12 cellular contexts compared by ENCODE assay signal in genomic region chr6:37125779-37126553, GRCh38. TPM values are rescaled to one million over a fixed set of nuclear protein-coding genes. Genes with fewer than 3 reads are reported as not detected.
DNase-seq lines count a peak whose midpoint lies in the region; ATAC-seq and TF ChIP-seq lines count a peak whose summit lies in the region.
"Had no signal": no experiment of that assay in that cellular context is flagged by ENCODE, and none has a peak within 500 bp of the region (broad histone marks: within the 10 kb centered on the region; RNA-seq: fewer than 3 reads in every experiment).

No MANE protein-coding gene starts in this region.

- DNase-seq in SK-N-SH, result no peak
- peak; percentile 77 for DNase-seq in astrocyte of the hippocampus (ENCODE audit: low read depth, low spot score)
- peak; percentile 96 for DNase-seq in islet precursor cell
- DNase-seq in smooth muscle cell (lab: John Stamatoyannopoulos, UW; ENCODE audit: unreplicated experiment), result no peak
- DNase-seq in activated CD8-positive, alpha-beta T cell treated with anti-CD3 and anti-CD28 coated beads for 36 hours, result no peak
- no peak for DNase-seq in naive thymus-derived CD4-positive, alpha-beta T cell
- no peak for DNase-seq in effector CD4-positive, alpha-beta T cell
- DNase-seq: DMS79, GM23248, NCI-H2171 had no signal

- no peak for TF ChIP-seq EP300 in SK-N-SH (IDR thresholded peaks at IDR 0.05; ENCODE audit: borderline replicate concordance in 1 of 2, low read depth in 1 of 2, low read length in 1 of 2)

- H3K9me3 Mint-ChIP-seq in activated CD8-positive, alpha-beta T cell treated with anti-CD3 and anti-CD28 coated beads for 36 hours, result no peaks in the 10 kb centered on the region
- peaks cover 0 to 1% (median 0%) of the 10 kb centered on the region in 11 donors for H3K9me3 Mint-ChIP-seq in naive thymus-derived CD4-positive, alpha-beta T cell

- H3K79me2 ChIP-seq in SK-N-SH (ENCODE audit: insufficient read depth), result no peaks in the 10 kb centered on the region
- H3K79me2 ChIP-seq in smooth muscle cell (ENCODE audit: low read depth), result no peaks in the 10 kb centered on the region

- no peaks in the 10 kb centered on the region for H3K27me3 Mint-ChIP-seq in activated CD8-positive, alpha-beta T cell treated with anti-CD3 and anti-CD28 coated beads for 36 hours
- peaks cover 4 to 14% (median 5%) of the 10 kb centered on the region in 5 donors for H3K27me3 Mint-ChIP-seq in naive thymus-derived CD4-positive, alpha-beta T cell
- H3K27me3 Mint-ChIP-seq: activated naive CD8-positive, alpha-beta T cell had no signal

- intact Hi-C loops in activated CD8-positive, alpha-beta T cell treated with anti-CD3 and anti-CD28 coated beads for 36 hours (cut with micrococcal nuclease), result no loop called here
- intact Hi-C loops in naive thymus-derived CD4-positive, alpha-beta T cell (cut with micrococcal nuclease), result no loop called here

- ATAC-seq in SK-N-SH treated with all-trans-retinoic acid at 6 μM for 48 hours, result no peak
- no peak for ATAC-seq in activated CD8-positive, alpha-beta T cell treated with anti-CD3 and anti-CD28 coated beads for 36 hours
- ATAC-seq in naive thymus-derived CD4-positive, alpha-beta T cell, result no peak

- H3K27me3 ChIP-seq in SK-N-SH (ENCODE audit: insufficient read depth), result no peaks in the 10 kb centered on the region
- no peaks in the 10 kb centered on the region for H3K27me3 ChIP-seq in smooth muscle cell (ENCODE audit: low read depth)
- H3K27me3 ChIP-seq in naive thymus-derived CD4-positive, alpha-beta T cell (ENCODE audit: control insufficient read depth in 2 of 2, insufficient read depth in 2 of 2, low read length in 2 of 2), result no peaks in the 10 kb centered on the region

- no peak overlapping the region for H3K4me2 ChIP-seq in SK-N-SH
- H3K4me2 ChIP-seq in smooth muscle cell, result peak overlapping the region; percentile 80

- no peak overlapping the region for H3K4me3 Mint-ChIP-seq in activated CD8-positive, alpha-beta T cell treated with anti-CD3 and anti-CD28 coated beads for 36 hours
- H3K4me3 Mint-ChIP-seq in naive thymus-derived CD4-positive, alpha-beta T cell, result no peak overlapping the region
- H3K4me3 Mint-ChIP-seq: activated naive CD8-positive, alpha-beta T cell had no signal

- no peaks in the 10 kb centered on the region for H3K36me3 Mint-ChIP-seq in activated CD8-positive, alpha-beta T cell treated with anti-CD3 and anti-CD28 coated beads for 36 hours (ENCODE audit: low read depth)
- no peaks in the 10 kb centered on the region for H3K36me3 Mint-ChIP-seq in naive thymus-derived CD4-positive, alpha-beta T cell
- H3K36me3 Mint-ChIP-seq: activated naive CD8-positive, alpha-beta T cell had no signal

- TF ChIP-seq CTCF in SK-N-SH (IDR thresholded peaks at IDR 0.05), result no peak
- TF ChIP-seq CTCF in smooth muscle cell (IDR thresholded peaks at IDR 0.05; ENCODE audit: borderline replicate concordance, insufficient read depth, poor library complexity, severe bottlenecking), result no peak
- TF ChIP-seq CTCF in activated CD8-positive, alpha-beta T cell treated with anti-CD3 and anti-CD28 coated beads for 36 hours (IDR thresholded peaks at IDR 0.05), result no peak

- no peaks in the 10 kb centered on the region for H3K9me3 ChIP-seq in SK-N-SH
- H3K9me3 ChIP-seq in smooth muscle cell (replicated peaks; ENCODE audit: low read depth), result no peaks in the 10 kb centered on the region
- H3K9me3 ChIP-seq in naive thymus-derived CD4-positive, alpha-beta T cell (ENCODE audit: control insufficient read depth in 2 of 3, low read length in 3 of 3), result no peaks in the 10 kb centered on the region

- no peak for TF ChIP-seq RAD21 in SK-N-SH (IDR thresholded peaks at IDR 0.05; ENCODE audit: low read length)

- H3K27ac Mint-ChIP-seq in activated CD8-positive, alpha-beta T cell treated with anti-CD3 and anti-CD28 coated beads for 36 hours, result no peak overlapping the region
- peak overlapping the region in 1 of 9 donors; percentile 38 for H3K27ac Mint-ChIP-seq in naive thymus-derived CD4-positive, alpha-beta T cell
- H3K27ac Mint-ChIP-seq: activated naive CD8-positive, alpha-beta T cell had no signal

- H4K20me1 ChIP-seq in SK-N-SH (ENCODE audit: insufficient read depth) (no peaks in the 10 kb centered on the region), smooth muscle cell (ENCODE audit: low read depth) (no peaks in the 10 kb centered on the region)

- H3K4me1 ChIP-seq in SK-N-SH (ENCODE audit: control insufficient read depth in 1 of 2, insufficient read depth in 2 of 2, low read depth in 1 of 2, low read length in 1 of 2), result peaks cover 3 to 11% of the 10 kb centered on the region in 2 experiments; a peak in 2 of 4 replicates
- peaks cover 20% of the 10 kb centered on the region for H3K4me1 ChIP-seq in smooth muscle cell (ENCODE audit: low read depth)
- no peaks in the 10 kb centered on the region for H3K4me1 ChIP-seq in naive thymus-derived CD4-positive, alpha-beta T cell (ENCODE audit: control insufficient read depth in 2 of 2, insufficient read depth in 2 of 2, low read length in 2 of 2)

- POLR2A ChIA-PET in SK-N-SH (lab: Yijun Ruan, JAX), result no interaction called here
- POLR2A ChIA-PET in activated CD8-positive, alpha-beta T cell treated with anti-CD3 and anti-CD28 coated beads for 36 hours (lab: Charles Lee), result interaction anchor here (1.3 kb wide), 1 partner anchor 15 kb away, joined by 4 read pairs; no protein-coding TSS in a partner anchor
- POLR2A ChIA-PET in naive thymus-derived CD4-positive, alpha-beta T cell (lab: Charles Lee), result interaction anchor here (0.6 kb wide), 1 partner anchor 11 kb away, joined by 3 read pairs; no protein-coding TSS in a partner anchor

- CTCF ChIA-PET in SK-N-SH (lab: Yijun Ruan, JAX), result interaction anchor here (0.5 to 1.4 kb wide), 3 partner anchors 10 to 107 kb away, joined by 3 to 6 read pairs (median 3); no protein-coding TSS in a partner anchor
- CTCF ChIA-PET in activated CD8-positive, alpha-beta T cell treated with anti-CD3 and anti-CD28 coated beads for 36 hours (lab: Charles Lee), result no interaction called here
- CTCF ChIA-PET in naive thymus-derived CD4-positive, alpha-beta T cell (lab: Charles Lee), result no interaction called here

- no peaks in the 10 kb centered on the region for H3K4me1 Mint-ChIP-seq in activated CD8-positive, alpha-beta T cell treated with anti-CD3 and anti-CD28 coated beads for 36 hours (ENCODE audit: low read depth)
- peaks cover 0 to 9% (median 0%) of the 10 kb centered on the region in 7 donors for H3K4me1 Mint-ChIP-seq in naive thymus-derived CD4-positive, alpha-beta T cell

- H3K9ac ChIP-seq in SK-N-SH, result no peak overlapping the region
- peak overlapping the region; percentile 48 for H3K9ac ChIP-seq in smooth muscle cell (ENCODE audit: low read depth)
- H3K9ac ChIP-seq: GM23248 had no signal

- no peak overlapping the region for H3K4me3 ChIP-seq in SK-N-SH (ENCODE audit: low read depth in 2 of 2, low read length in 1 of 2)
- H3K4me3 ChIP-seq in smooth muscle cell, result peak overlapping the region; percentile 27
- H3K4me3 ChIP-seq in naive thymus-derived CD4-positive, alpha-beta T cell (ENCODE audit: low read length), result no peak overlapping the region
- H3K4me3 ChIP-seq: GM23248 had no signal

- H3K9me2 ChIP-seq in SK-N-SH, result no peaks in the 10 kb centered on the region

- 88% methylated on average over 22 of the region's 22 CpGs for WGBS in SK-N-SH (ENCODE audit: low lambda C conversion rate)
- 5% methylated on average over 22 of the region's 22 CpGs for WGBS in smooth muscle cell (ENCODE audit: low lambda C conversion rate)

- no peak overlapping the region for H2AFZ ChIP-seq in SK-N-SH (ENCODE audit: low read depth)
- peak overlapping the region; percentile 91 for H2AFZ ChIP-seq in smooth muscle cell (ENCODE audit: low read depth)
- H2AFZ ChIP-seq: GM23248 had no signal

- H3K36me3 ChIP-seq in SK-N-SH (replicated peaks in 1 of 2; ENCODE audit: control insufficient read depth in 1 of 2, insufficient read depth in 2 of 2, low read length in 1 of 2), result no peaks in the 10 kb centered on the region
- H3K36me3 ChIP-seq in smooth muscle cell (ENCODE audit: low read depth), result no peaks in the 10 kb centered on the region
- H3K36me3 ChIP-seq in naive thymus-derived CD4-positive, alpha-beta T cell (ENCODE audit: control insufficient read depth in 2 of 3, insufficient read depth in 3 of 3, low read length in 3 of 3), result no peaks in the 10 kb centered on the region

- no peak overlapping the region for H3K27ac ChIP-seq in SK-N-SH (ENCODE audit: low read depth in 2 of 2, low read length in 1 of 2)
- peak overlapping the region; percentile 79 for H3K27ac ChIP-seq in smooth muscle cell (ENCODE audit: low read depth)
- H3K27ac ChIP-seq in naive thymus-derived CD4-positive, alpha-beta T cell (ENCODE audit: low read depth, low read length), result no peak overlapping the region
- H3K27ac ChIP-seq: GM23248 had no signal

- peaks cover 4% of the 10 kb centered on the region for H3F3A ChIP-seq in SK-N-SH (replicated peaks; ENCODE audit: insufficient read depth)
- peaks cover 15% of the 10 kb centered on the region for H3F3A ChIP-seq in smooth muscle cell (ENCODE audit: low read depth)

TF ChIP-seq in SK-N-SH treated with all-trans-retinoic acid at 6 μM for 48 hours, 23 proteins besides CTCF, POLR2A, EP300 and RAD21:
- TF ChIP-seq ZFP30 (CRISPR knock-in tag; IDR thresholded peaks at IDR 0.05) (no peak), ISL1 (CRISPR knock-in tag; IDR thresholded peaks at IDR 0.05) (peak; percentile 16; the same call in 1 of the 2 replicates)

TF ChIP-seq in SK-N-SH, 30 proteins besides CTCF, POLR2A, EP300 and RAD21 (continues in another document):
- no peak for TF ChIP-seq ELF1 (IDR thresholded peaks at IDR 0.05)
- TF ChIP-seq POLR2AphosphoS5 (IDR thresholded peaks at IDR 0.05; ENCODE audit: low read depth, low read length), result no peak
- no peak for TF ChIP-seq CHD2 (IDR thresholded peaks at IDR 0.05; ENCODE audit: low read length, partially characterized antibody)
- no peak for TF ChIP-seq TCF12 (IDR thresholded peaks at IDR 0.05)
- no peak for TF ChIP-seq MXI1 (IDR thresholded peaks at IDR 0.05; ENCODE audit: low read depth, low read length)
- TF ChIP-seq JUND (IDR thresholded peaks at IDR 0.05), result no peak

RNA-seq across cellular contexts. Expression of gene PIM1, which starts 44.0 kb away (rescaled TPM):
- 33.9 and 35.3 TPM in 2 replicates for polyA plus RNA-seq in SK-N-SH (2012; rRNA removed)
- 18.9 and 20.6 TPM in 2 replicates for polyA plus RNA-seq in SK-N-SH (2012; cell fraction: cytosol; rRNA removed)
- polyA plus RNA-seq in SK-N-SH (2012; cell fraction: nucleus; rRNA removed), result 90.2 and 138 TPM in 2 replicates
- 29.3 and 29.5 TPM in 2 replicates for total RNA-seq in smooth muscle cell
- 35.7 and 41.9 TPM in 2 replicates for polyA plus RNA-seq in smooth muscle cell
- 100 to 1,000 TPM; 293 to 305 TPM for total RNA-seq in activated CD8-positive, alpha-beta T cell treated with anti-CD3 and anti-CD28 coated beads for 36 hours
- total RNA-seq in naive thymus-derived CD4-positive, alpha-beta T cell, result 100 to 1,000 TPM; 100 to 550 (median 172) TPM
- 100 to 1,000 TPM; 249 to 304 TPM for polyA plus RNA-seq in naive thymus-derived CD4-positive, alpha-beta T cell

Comparison
In these comparisons a context has a peak if more than half of its experiments do, and no peak if none do; other contexts are left out.
1. DNase-seq: peak in astrocyte of the hippocampus (single experiment) and islet precursor cell (single experiment); none in SK-N-SH (single experiment), smooth muscle cell (single experiment), activated CD8-positive, alpha-beta T cell treated with anti-CD3 and anti-CD28 coated beads for 36 hours (single experiment), naive thymus-derived CD4-positive, alpha-beta T cell (0 of 9) and effector CD4-positive, alpha-beta T cell (single experiment).